ENCODE assay signal across 9 cellular contexts in the genomic region with DNA sequence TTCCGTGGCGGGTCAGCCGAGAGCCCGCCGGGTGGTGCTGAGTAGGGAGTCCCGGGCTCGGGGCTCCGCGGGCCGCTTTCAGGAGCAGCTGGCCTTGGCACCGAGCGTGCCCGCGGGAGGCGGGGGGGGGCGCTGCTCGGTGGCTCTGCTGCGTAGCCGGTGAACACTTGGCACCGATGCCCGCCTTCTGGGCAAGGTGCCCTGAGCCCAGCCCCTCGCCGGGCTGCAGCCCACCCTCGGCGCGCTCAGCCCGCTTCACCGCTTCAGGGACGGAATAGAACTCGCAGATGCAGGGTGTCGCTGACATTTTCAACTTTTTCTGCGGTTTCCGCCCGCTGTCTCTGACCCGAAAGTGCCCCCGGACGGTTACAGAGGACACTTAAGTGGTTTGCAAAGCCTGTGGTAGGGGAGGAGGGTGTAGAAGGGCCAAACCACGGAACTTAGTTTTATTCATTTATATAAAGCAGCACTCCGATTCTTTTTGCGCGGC. TPM values are rescaled to one million over a fixed set of nuclear protein-coding genes. Genes with fewer than 3 reads are reported as not detected.
DNase-seq lines count a peak whose midpoint lies in the region; ATAC-seq, FAIRE-seq and TF ChIP-seq lines count a peak whose summit lies in the region.
"Had no signal": no experiment of that assay in that cellular context is flagged by ENCODE, and none has a peak within 500 bp of the region (broad histone marks: within the 10 kb centered on the region; RNA-seq: fewer than 3 reads in every experiment).

No MANE protein-coding gene starts in this region.

- peaks cover 17% of the 10 kb centered on the region for H3K36me3 Mint-ChIP-seq in activated T-cell treated with anti-CD3 and anti-CD28 coated beads, Interleukin-2, amount 50 U/mL, for 4 hours (ENCODE audit: insufficient read depth)

- peaks cover 0 to 24% (median 5%) of the 10 kb centered on the region in 3 donors for H3K4me1 ChIP-seq in gastroesophageal sphincter

- no peaks in the 10 kb centered on the region for H3K9me3 Mint-ChIP-seq in activated T-cell treated with anti-CD3 and anti-CD28 coated beads, Interleukin-2, amount 50 U/mL, for 4 hours

- peak; percentile 96 for FAIRE-seq in GM12891 (lab: Jason Lieb, UNC)

- TF ChIP-seq EP300 in gastroesophageal sphincter (IDR thresholded peaks at IDR 0.05): no peak

- no peak for TF ChIP-seq CTCF in gastroesophageal sphincter (IDR thresholded peaks at IDR 0.05)

- H3K27me3 Mint-ChIP-seq in activated T-cell treated with anti-CD3 and anti-CD28 coated beads, Interleukin-2, amount 50 U/mL, for 4 hours (ENCODE audit: low read depth): peaks cover 3% of the 10 kb centered on the region

- H3K4me3 ChIP-seq in gastroesophageal sphincter: peak overlapping the region; percentile 49 to 64

- peak overlapping the region in 2 of 4 donors; percentile 58 to 76 for H3K27ac ChIP-seq in gastroesophageal sphincter
- H3K27ac ChIP-seq: epithelial cell of prostate had no signal

- DNase-seq in GM12891 (ENCODE audit: insufficient read length, low spot score) (peak; percentile 43), Kasumi-1 (lab: John Stamatoyannopoulos, UW) (peak; percentile 55 to 68), nucleus accumbens (lab: John Stamatoyannopoulos, UW) (peak in 45 of 56 donors; percentile 7 to 68 (median 37)), NCI-H1436 treated with DMSO at 0.1 percent for 48 hours (lab: John Stamatoyannopoulos, UW) (no peak), NCI-H128 (lab: John Stamatoyannopoulos, UW; ENCODE audit: unreplicated experiment) (no peak)
- no peak for DNase-seq in activated T-cell treated with anti-CD3 and anti-CD28 coated beads, Interleukin-2, amount 50 U/mL, for 4 hours

- ATAC-seq in GM21825 (IDR thresholded peaks at IDR 0.05; ENCODE audit: unreplicated experiment) (peak; percentile 45), gastroesophageal sphincter (peak; percentile 40)
- peak; percentile 39 to 42 for ATAC-seq in activated T-cell treated with anti-CD3 and anti-CD28 coated beads, Interleukin-2, amount 50 U/mL, for 4 hours

- no peaks in the 10 kb centered on the region for H3K9me3 ChIP-seq in gastroesophageal sphincter

- H3K36me3 ChIP-seq in gastroesophageal sphincter: no peaks in the 10 kb centered on the region

- 1 to 2% methylated on average over 6 to 11 of the region's 41 CpGs for WGBS in gastroesophageal sphincter (ENCODE audit: low coverage in 1 of 2), 2 donors

- H3K27me3 ChIP-seq in gastroesophageal sphincter: no peaks in the 10 kb centered on the region

- TF ChIP-seq POLR2A in GM12891 (IDR thresholded peaks at IDR 0.05; ENCODE audit: low read depth, low read length): no peak
- TF ChIP-seq POLR2A in gastroesophageal sphincter (IDR thresholded peaks at IDR 0.05): no peak

- H3K4me3 Mint-ChIP-seq in activated T-cell treated with anti-CD3 and anti-CD28 coated beads, Interleukin-2, amount 50 U/mL, for 4 hours: peak overlapping the region; percentile 88

- peaks cover 58% of the 10 kb centered on the region for H3K4me1 Mint-ChIP-seq in activated T-cell treated with anti-CD3 and anti-CD28 coated beads, Interleukin-2, amount 50 U/mL, for 4 hours (ENCODE audit: low read depth)

TF ChIP-seq in GM12891, 5 proteins besides CTCF, POLR2A, EP300 and RAD21:
- TF ChIP-seq POU2F2 (IDR thresholded peaks at IDR 0.05; ENCODE audit: low read depth, low read length): peak; percentile 97
- TF ChIP-seq SPI1 (IDR thresholded peaks at IDR 0.05; ENCODE audit: low read depth, low read length): no peak
- TF ChIP-seq POLR2AphosphoS5 (IDR thresholded peaks at IDR 0.05; ENCODE audit: low read depth, low read length): peak; percentile 33; the same call in 1 of the 2 replicates

RNA-seq across cellular contexts. Expression of a gene that starts 0.7 kb away (rescaled TPM):
- 8.0 TPM for polyA plus RNA-seq in GM12891 (2012; ENCODE audit: low read depth, missing spikeins)
- total RNA-seq in activated T-cell treated with anti-CD3 and anti-CD28 coated beads, Interleukin-2, amount 50 U/mL, for 4 hours: 10 to 100 TPM; 15.7 to 23.5 (median 19.3) TPM
- 1 to 10 TPM; 1.0 to 5.8 (median 2.4) TPM for total RNA-seq in gastroesophageal sphincter

Comparison
In these comparisons a context has a peak if more than half of its experiments do, and no peak if none do; other contexts are left out.
1. DNase-seq: peak in GM12891 (single experiment), Kasumi-1 (2 of 2) and nucleus accumbens (45 of 56); none in activated T-cell treated with anti-CD3 and anti-CD28 coated beads, Interleukin-2, amount 50 U/mL, for 4 hours (single experiment), NCI-H1436 treated with DMSO at 0.1 percent for 48 hours (single experiment) and NCI-H128 (single experiment).
2. Peak in every context shown above with its lines, with median percentiles within 50 percentile points of each other: ATAC-seq.